ENCODE assay signal across 8 cellular contexts in the genomic region with DNA sequence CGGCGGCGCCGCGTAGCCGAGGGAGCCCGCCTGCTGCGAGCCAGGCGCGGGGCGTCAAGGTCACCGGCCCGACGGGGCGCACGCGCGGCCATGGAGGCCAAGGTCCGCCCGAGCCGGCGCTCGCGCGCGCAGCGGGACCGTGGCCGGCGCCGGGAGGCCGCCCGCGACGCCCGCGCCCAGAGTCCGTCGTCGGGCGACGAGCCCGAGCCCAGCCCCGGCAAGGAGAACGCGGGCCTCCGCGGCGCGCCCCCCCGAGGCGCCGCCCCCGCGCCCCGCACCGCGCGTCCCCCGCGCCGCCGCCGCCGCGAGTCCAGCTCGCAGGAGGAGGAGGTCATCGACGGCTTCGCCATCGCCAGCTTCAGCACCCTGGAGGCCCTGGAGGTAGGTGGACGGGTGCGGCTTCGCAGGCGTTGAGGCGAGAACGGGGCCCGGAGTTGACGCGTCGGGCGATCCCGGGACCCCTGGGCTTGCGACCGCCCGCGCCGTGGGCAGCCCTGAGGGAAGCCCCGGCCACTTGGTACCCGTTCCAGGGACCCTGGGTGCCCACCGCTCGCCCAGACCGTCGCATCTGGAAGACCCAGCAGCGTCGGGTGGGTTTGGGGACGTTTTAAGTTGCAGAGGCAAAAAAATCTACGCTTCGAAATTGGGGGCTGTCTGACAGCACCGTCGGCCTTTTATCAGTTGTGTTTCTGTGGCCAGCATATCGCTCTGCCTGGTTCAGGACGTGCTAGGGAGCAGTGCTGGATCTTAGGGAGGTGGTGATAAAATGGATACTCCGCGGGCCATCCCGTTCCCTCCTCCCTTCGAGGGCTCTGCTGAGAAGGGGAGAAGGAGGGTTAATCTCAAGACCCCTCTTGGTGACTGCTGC. TPM values are rescaled to one million over a fixed set of nuclear protein-coding genes. Genes with fewer than 3 reads are reported as not detected.
A peak's percentile ranks its signal among the peaks of the same experiment; 100 is the strongest.
DNase-seq lines count a peak whose midpoint lies in the region; ATAC-seq, FAIRE-seq and TF ChIP-seq lines count a peak whose summit lies in the region.

No MANE protein-coding gene starts in this region.

- 0 out of 2 replicates have a peak, but pooled peaks cover 4% of the 10 kb centered on the region for H3K36me3 ChIP-seq in HUES64 (ENCODE audit: insufficient read depth, low read length)
- peaks cover 4% of the 10 kb centered on the region for H3K36me3 ChIP-seq in lower lobe of right lung

- peak overlapping the region; percentile 17 to 90 (median 83) for H3K27ac Mint-ChIP-seq in brain

- H3K27me3 ChIP-seq in HUES64 (ENCODE audit: insufficient read depth, low read length) (peaks cover 50% of the 10 kb centered on the region), lower lobe of right lung (ENCODE audit: low read depth) (no peaks in the 10 kb centered on the region)

- peak overlapping the region; percentile 62 for H3K4me3 ChIP-seq in HUES64 (ENCODE audit: low read length)
- H3K4me3 ChIP-seq in lower lobe of right lung: peak overlapping the region; percentile 76

- peaks cover 10% of the 10 kb centered on the region for H3K27me3 Mint-ChIP-seq in brain

- H3K27ac ChIP-seq in HUES64 (ENCODE audit: low read depth, low read length) (no peak overlapping the region), lower lobe of right lung (peak overlapping the region; percentile 60)

- ATAC-seq in lower lobe of right lung: no peak
- no peak for ATAC-seq in GM18502 (IDR thresholded peaks at IDR 0.05; ENCODE audit: poor library complexity, unreplicated experiment)

- H3K4me1 Mint-ChIP-seq in brain: peaks cover 55% of the 10 kb centered on the region

- no peaks in the 10 kb centered on the region for H3K36me3 Mint-ChIP-seq in brain

- no peaks in the 10 kb centered on the region for H3K9me3 Mint-ChIP-seq in brain

- no peaks in the 10 kb centered on the region for H3K9me3 ChIP-seq in HUES64 (ENCODE audit: insufficient read depth, low read depth, low read length)
- no peaks in the 10 kb centered on the region for H3K9me3 ChIP-seq in lower lobe of right lung

- intact Hi-C loops in lower lobe of right lung (cut with DNase I): no loop called here

- H3K4me1 ChIP-seq in HUES64 (ENCODE audit: insufficient read depth, low read length): peaks cover 8% of the 10 kb centered on the region; the same call in 1 of the 2 replicates
- H3K4me1 ChIP-seq in lower lobe of right lung: peaks cover 66% of the 10 kb centered on the region

- H3K9ac ChIP-seq in HUES64 (ENCODE audit: low read depth, low read length): peak overlapping the region; percentile 64

- WGBS in HUES64: 6% methylated on average over 107 of the region's 107 CpGs

- DNase-seq in activated CD4-positive, alpha-beta T cell treated with anti-CD3 and anti-CD28 coated beads for 48 hours: peak; percentile 35
- no peak for DNase-seq in activated CD4-positive, alpha-beta T cell treated with anti-CD3 and anti-CD28 coated beads for 1 hour
- DNase-seq in lower lobe of right lung: no peak
- peak; percentile 34 for DNase-seq in urothelium cell line (ENCODE audit: low spot score)
- DNase-seq in activated effector memory CD4-positive, alpha-beta T cell treated with Interleukin-2 at 50 U/mL for 16 hours: no peak

- H3K4me3 Mint-ChIP-seq in brain: peak overlapping the region; percentile 76 to 90 (median 89)

- FAIRE-seq in urothelium cell line (lab: Jason Lieb, UNC): no peak

- TF ChIP-seq CTCF in brain (conservative IDR thresholded peaks at IDR 0.05) (no peak), lower lobe of right lung (IDR thresholded peaks at IDR 0.05) (no peak)

RNA-seq across cellular contexts. Expression of gene FBRSL1, which starts 0.8 kb away (rescaled TPM):
- 59.9 TPM for polyA plus RNA-seq in HUES64 (2013, experiment 1 of 2)
- polyA plus RNA-seq in HUES64 (2013, experiment 2 of 2): 46.1 TPM
- 59.3 TPM for polyA plus RNA-seq in brain (ENCODE audit: insufficient read depth, low read depth, low replicate concordance)
- 47.6 TPM for total RNA-seq in lower lobe of right lung

Comparison
In these comparisons a context has a peak if more than half of its experiments do, and no peak if none do; other contexts are left out.
1. DNase-seq: peak in activated CD4-positive, alpha-beta T cell treated with anti-CD3 and anti-CD28 coated beads for 48 hours (single experiment) and urothelium cell line (single experiment); none in activated CD4-positive, alpha-beta T cell treated with anti-CD3 and anti-CD28 coated beads for 1 hour (single experiment), lower lobe of right lung (single experiment) and activated effector memory CD4-positive, alpha-beta T cell treated with Interleukin-2 at 50 U/mL for 16 hours (single experiment).